8 cellular contexts compared by ENCODE assay signal in genomic region chr3:43105597-43106292, GRCh38. TPM values are rescaled to one million over a fixed set of nuclear protein-coding genes. Genes with fewer than 3 reads are reported as not detected.
DNase-seq lines count a peak whose midpoint lies in the region; ATAC-seq and TF ChIP-seq lines count a peak whose summit lies in the region.

Gene POMGNT2 (minus strand): TSS chr3:43106079. CDS start chr3:43081431, 24,648 bp downstream.

- H3K9ac ChIP-seq in BLaER1 treated with 17β-estradiol and CSF1 and Interleukin-3, amounts not matched to agents 10 nM and 100 nM: peak within 1 kb of the TSS; percentile 75 to 89 (median 82)

- peak within 1 kb of the TSS; percentile 54 to 74 (median 67); a peak in 21 of 22 replicates for H3K27ac ChIP-seq in BLaER1 treated with 17β-estradiol and CSF1 and Interleukin-3, amounts not matched to agents 10 nM and 100 nM
- H3K27ac ChIP-seq in mesodermal cell (ENCODE audit: low read depth, low read length, severe bottlenecking): no peak within 1 kb of the TSS

- peaks cover 6 to 31% (median 15%) of the 10 kb centered on the region in 10 experiments; a peak in 16 of 20 replicates for H3K4me1 ChIP-seq in BLaER1 treated with 17β-estradiol and CSF1 and Interleukin-3, amounts not matched to agents 10 nM and 100 nM
- H3K4me1 ChIP-seq in mesodermal cell (ENCODE audit: control insufficient read depth, insufficient read depth, low read length, poor library complexity, severe bottlenecking): no peaks in the 10 kb centered on the region

- H3K36me3 Mint-ChIP-seq in endothelial cell (ENCODE audit: low read depth, unreplicated experiment): peaks cover 4% of the 10 kb centered on the region

- H3K9me3 Mint-ChIP-seq in endothelial cell (ENCODE audit: unreplicated experiment): no peaks in the 10 kb centered on the region

- H3K4me3 Mint-ChIP-seq in endothelial cell (ENCODE audit: unreplicated experiment): peak within 1 kb of the TSS; percentile 83

- peaks cover 2% of the 10 kb centered on the region for H3K4me1 Mint-ChIP-seq in endothelial cell (ENCODE audit: unreplicated experiment)

- peaks cover 0 to 5% (median 0%) of the 10 kb centered on the region in 11 experiments; a peak in 1 of 22 replicates for H3K36me3 ChIP-seq in BLaER1 treated with 17β-estradiol and CSF1 and Interleukin-3, amounts not matched to agents 10 nM and 100 nM
- no peaks in the 10 kb centered on the region for H3K36me3 ChIP-seq in mesodermal cell (ENCODE audit: control insufficient read depth, insufficient read depth, low read length)

- DNase-seq in HS-5 (ENCODE audit: low read depth): peak; percentile 42
- DNase-seq in NOMO-1 treated with dmso at 0.1 percent for 144 hours (lab: John Stamatoyannopoulos, UW; ENCODE audit: unreplicated experiment): peak; percentile 78
- DNase-seq in activated CD8-positive, alpha-beta memory T cell treated with anti-CD3 and anti-CD28 coated beads, Interleukin-2, amount 50 U/mL, for 48 hours: peak; percentile 94
- peak; percentile 93 for DNase-seq in endothelial cell (ENCODE audit: low spot score)
- peak; percentile 80 for DNase-seq in stimulated activated CD8-positive, alpha-beta memory T cell treated with anti-CD3 and anti-CD28 coated beads, Interleukin-12 subunit alpha, Interleukin-12 subunit beta, amount 100 ng/mL, for 4 hours (ENCODE audit: low read depth)

- peak within 1 kb of the TSS; percentile 65 to 97 (median 88) for H3K4me3 ChIP-seq in BLaER1 treated with 17β-estradiol and CSF1 and Interleukin-3, amounts not matched to agents 10 nM and 100 nM
- H3K4me3 ChIP-seq in mesodermal cell (ENCODE audit: extremely low read depth, insufficient read depth, low read length, poor library complexity, severe bottlenecking): peak within 1 kb of the TSS; percentile 73

- peaks cover 0 to 36% (median 0%) of the 10 kb centered on the region in 11 experiments; a peak in 4 of 22 replicates for H4K20me1 ChIP-seq in BLaER1 treated with 17β-estradiol and CSF1 and Interleukin-3, amounts not matched to agents 10 nM and 100 nM

- H3K4me2 ChIP-seq in BLaER1 treated with 17β-estradiol and CSF1 and Interleukin-3, amounts not matched to agents 10 nM and 100 nM: peak within 1 kb of the TSS; percentile 61 to 90 (median 84)

- ATAC-seq in GM19452 (IDR thresholded peaks at IDR 0.05; ENCODE audit: unreplicated experiment): peak; percentile 95

- no peak for TF ChIP-seq CTCF in endothelial cell (IDR thresholded peaks at IDR 0.05; ENCODE audit: unreplicated experiment)

- H3K27me3 ChIP-seq in BLaER1 treated with 17β-estradiol and CSF1 and Interleukin-3, amounts not matched to agents 10 nM and 100 nM: no peaks in the 10 kb centered on the region

- 0% methylated on average over 37 to 42 of the region's 71 CpGs for WGBS in mesodermal cell (ENCODE audit: insufficient coverage in 2 of 2), 2 experiments

- peaks cover 8% of the 10 kb centered on the region for H3K27me3 Mint-ChIP-seq in endothelial cell (ENCODE audit: unreplicated experiment)

- H3K27ac Mint-ChIP-seq in endothelial cell (ENCODE audit: unreplicated experiment): no peak within 1 kb of the TSS

- H3K9me3 ChIP-seq in BLaER1 treated with 17β-estradiol and CSF1 and Interleukin-3, amounts not matched to agents 10 nM and 100 nM (replicated peaks in 1 of 11): no peaks in the 10 kb centered on the region
- H3K9me3 ChIP-seq in mesodermal cell (ENCODE audit: control insufficient read depth, low read length): no peaks in the 10 kb centered on the region

RNA-seq across cellular contexts. Expression of gene POMGNT2, which starts in this region (rescaled TPM):
- total RNA-seq in endothelial cell (ENCODE audit: unreplicated experiment): 12.1 TPM
- 12.4 TPM for polyA plus RNA-seq in mesodermal cell (2013, experiment 1 of 2)
- 9.6 TPM for polyA plus RNA-seq in mesodermal cell (2013, experiment 2 of 2)

Comparison
In these comparisons a context has a peak if more than half of its experiments do, and no peak if none do; other contexts are left out.
1. DNase-seq: peak in every context shown above with its lines; median percentile 94 in activated CD8-positive, alpha-beta memory T cell treated with anti-CD3 and anti-CD28 coated beads, Interleukin-2, amount 50 U/mL, for 48 hours; 93 in endothelial cell; 80 in stimulated activated CD8-positive, alpha-beta memory T cell treated with anti-CD3 and anti-CD28 coated beads, Interleukin-12 subunit alpha, Interleukin-12 subunit beta, amount 100 ng/mL, for 4 hours; 78 in NOMO-1 treated with dmso at 0.1 percent for 144 hours; 42 in HS-5.